In the genomic region with DNA sequence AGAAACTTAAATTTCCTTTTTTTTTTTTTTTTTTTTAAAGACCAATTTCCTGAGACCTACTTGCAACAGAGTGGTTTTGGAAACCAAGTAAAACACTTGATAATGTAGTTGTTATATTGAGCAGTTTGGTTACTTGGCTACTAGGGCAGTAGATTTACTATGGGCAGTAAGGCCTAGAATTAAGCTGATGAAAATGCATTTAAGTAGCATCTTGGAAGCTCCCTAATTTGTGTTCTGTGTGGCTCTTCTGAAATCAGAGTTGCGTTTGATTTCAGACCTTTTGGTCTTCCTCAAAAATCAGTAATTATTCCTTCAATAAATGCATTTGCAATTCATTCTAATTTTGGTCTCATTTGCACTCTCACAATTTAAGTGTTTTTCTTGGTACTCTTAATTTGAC, we compare ENCODE assay signal across 9 cellular contexts. TPM values are rescaled to one million over a fixed set of nuclear protein-coding genes. Genes with fewer than 3 reads are reported as not detected.
DNase-seq lines count a peak whose midpoint lies in the region; ATAC-seq, FAIRE-seq and TF ChIP-seq lines count a peak whose summit lies in the region.
"Had no signal": no experiment of that assay in that cellular context is flagged by ENCODE, and none has a peak within 500 bp of the region (broad histone marks: within the 10 kb centered on the region; RNA-seq: fewer than 3 reads in every experiment).

No MANE protein-coding gene starts in this region.

- H3K27ac ChIP-seq in DND-41 (ENCODE audit: low read length) (peak overlapping the region; percentile 79), pancreas (peak overlapping the region in 2 of 4 donors; percentile 87 to 91)

- H3K27me3 ChIP-seq in DND-41 (ENCODE audit: insufficient read depth, low read length, poor library complexity) (no peaks in the 10 kb centered on the region), pancreas (no peaks in the 10 kb centered on the region)
- H3K27me3 ChIP-seq: foreskin keratinocyte had no signal

- H3K36me3 ChIP-seq in DND-41 (ENCODE audit: insufficient read depth, low read length) (peaks cover 25% of the 10 kb centered on the region), pancreas (no peaks in the 10 kb centered on the region)

- H3K4me3 Mint-ChIP-seq in endothelial cell (ENCODE audit: unreplicated experiment) = peak overlapping the region; percentile 92

- peak overlapping the region; percentile 76 for H2AFZ ChIP-seq in DND-41 (ENCODE audit: low read depth, low read length)

- no peak for FAIRE-seq in pancreas (lab: Jason Lieb, UNC)

- peaks cover 4% of the 10 kb centered on the region for H3K4me1 Mint-ChIP-seq in endothelial cell (ENCODE audit: unreplicated experiment)

- intact Hi-C loops in pancreas (cut with DNase I) = no loop called here

- H3K27ac Mint-ChIP-seq in endothelial cell (ENCODE audit: unreplicated experiment) = peak overlapping the region; percentile 14

- ATAC-seq in DND-41 (ENCODE audit: insufficient read depth, low read depth) (no peak), pancreas (no peak), HG03045 (IDR thresholded peaks at IDR 0.05; ENCODE audit: unreplicated experiment) (no peak), GM21526 (IDR thresholded peaks at IDR 0.05; ENCODE audit: low FRiP score, unreplicated experiment) (no peak)

- no peaks in the 10 kb centered on the region for H3K27me3 Mint-ChIP-seq in endothelial cell (ENCODE audit: unreplicated experiment)

- H3K9me3 ChIP-seq in DND-41 (ENCODE audit: insufficient read depth, low read length, severe bottlenecking) = no peaks in the 10 kb centered on the region
- H3K9me3 ChIP-seq in pancreas = no peaks in the 10 kb centered on the region

- WGBS in pancreas, 2 donors = 20 to 21% methylated on average over 1 of the region's 1 CpG

- H3K4me3 ChIP-seq in DND-41 (ENCODE audit: low read depth in 1 of 2, low read length in 2 of 2) = peak overlapping the region; percentile 32 to 70
- peak overlapping the region; percentile 69 to 98 (median 91) for H3K4me3 ChIP-seq in pancreas

- no peaks in the 10 kb centered on the region for H4K20me1 ChIP-seq in DND-41 (ENCODE audit: insufficient read depth, low read length)

- H3K79me2 ChIP-seq in DND-41 (ENCODE audit: insufficient read depth, low read length) = peaks cover 53% of the 10 kb centered on the region

- H3K9me3 Mint-ChIP-seq in endothelial cell (ENCODE audit: unreplicated experiment) = no peaks in the 10 kb centered on the region

- peak overlapping the region; percentile 66 for H3K4me2 ChIP-seq in DND-41 (ENCODE audit: insufficient read depth, low read length)

- TF ChIP-seq CTCF in DND-41 (IDR thresholded peaks at IDR 0.05; ENCODE audit: borderline replicate concordance, extremely low read depth, low read length, poor library complexity, severe bottlenecking) (no peak), endothelial cell (IDR thresholded peaks at IDR 0.05; ENCODE audit: unreplicated experiment) (no peak), pancreas (IDR thresholded peaks at IDR 0.05) (no peak)

- H3K9ac ChIP-seq in DND-41 (ENCODE audit: low read depth, low read length) = peak overlapping the region; percentile 89

- H3K36me3 Mint-ChIP-seq in endothelial cell (ENCODE audit: low read depth, unreplicated experiment) = peaks cover 8% of the 10 kb centered on the region

- H3K4me1 ChIP-seq in DND-41 (ENCODE audit: insufficient read depth, low read length) = peaks cover 51% of the 10 kb centered on the region
- H3K4me1 ChIP-seq in pancreas = peaks cover 0 to 12% (median 3%) of the 10 kb centered on the region in 3 donors

- DNase-seq in DND-41 (no peak), NCI-H82 (lab: John Stamatoyannopoulos, UW) (peak; percentile 69), endothelial cell (ENCODE audit: low spot score) (no peak), pancreas (no peak), DMS153 (lab: John Stamatoyannopoulos, UW) (no peak)
- no peak for DNase-seq in stimulated activated naive CD4-positive, alpha-beta T cell treated with Interleukin-2 at 50 U/mL for 16 hours (lab: John Stamatoyannopoulos, UW)

RNA-seq across cellular contexts. Expression of a gene that starts 0.8 kb away (rescaled TPM):
- 3.6 TPM for total RNA-seq in endothelial cell (ENCODE audit: unreplicated experiment)
- 1 to 10 TPM; 1.9 to 3.2 (median 2.3) TPM for total RNA-seq in pancreas
- 1 to 10 TPM; 1.0 to 2.5 TPM for polyA plus RNA-seq in pancreas

RNA-seq across cellular contexts. Expression of a gene that starts 6.5 kb away (rescaled TPM):
- total RNA-seq in endothelial cell (ENCODE audit: unreplicated experiment) = 8.8 TPM
- 1 to 10 TPM; 2.1 to 6.5 (median 5.1) TPM for total RNA-seq in pancreas
- 1 to 10 TPM; 5.8 to 8.4 TPM for polyA plus RNA-seq in pancreas
